9 cellular contexts compared by ENCODE assay signal in the genomic region with DNA sequence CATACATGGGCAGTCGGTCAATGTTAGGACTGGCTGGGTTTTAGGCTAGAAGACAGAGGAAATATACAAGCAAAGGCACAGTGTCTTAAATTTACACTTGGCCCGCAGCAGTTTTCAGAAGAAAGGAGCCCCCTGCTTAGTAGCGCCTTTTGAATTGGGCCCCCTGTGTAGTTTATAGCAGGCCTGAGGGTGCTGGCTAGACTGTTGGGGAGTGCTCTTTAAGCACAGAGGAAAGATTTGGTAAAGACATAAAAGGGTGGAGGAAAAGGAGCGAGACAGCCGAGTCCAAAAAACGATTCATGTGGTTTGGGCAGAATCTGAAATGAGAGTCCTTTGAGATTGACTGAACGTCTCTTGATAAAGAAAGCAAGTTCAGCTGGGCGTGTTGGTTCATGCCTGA. TPM values are rescaled to one million over a fixed set of nuclear protein-coding genes. Genes with fewer than 3 reads are reported as not detected.
DNase-seq lines count a peak whose midpoint lies in the region; ATAC-seq and TF ChIP-seq lines count a peak whose summit lies in the region.
"Had no signal": no experiment of that assay in that cellular context is flagged by ENCODE, and none has a peak within 500 bp of the region (broad histone marks: within the 10 kb centered on the region; RNA-seq: fewer than 3 reads in every experiment).

No MANE protein-coding gene starts in this region.

- no peak for ATAC-seq in activated CD4-positive, alpha-beta T cell treated with anti-CD3 and anti-CD28 coated beads for 36 hours
- ATAC-seq in activated naive CD8-positive, alpha-beta T cell treated with anti-CD3 and anti-CD28 coated beads, Interleukin-2, amount 50 U/mL, for 24 hours: peak; percentile 18
- no peak for ATAC-seq in stimulated activated naive B cell treated with anti-CD40 and anti-IgM and Interleukin-4, amounts not matched to agents 10 μg/mL and 1 μg/mL and 100 μg/mL, for 72 hours (replicated peaks)
- no peak for ATAC-seq in HG02642 (IDR thresholded peaks at IDR 0.05; ENCODE audit: poor library complexity, unreplicated experiment)
- no peak for ATAC-seq in left lobe of liver

- CTCF ChIA-PET in activated CD4-positive, alpha-beta T cell treated with anti-CD3 and anti-CD28 coated beads for 36 hours (lab: Charles Lee): interaction anchor here (0.6 to 2.2 kb wide), 15 partner anchors 14 to 395 kb away, joined by 3 to 18 read pairs (median 7); a partner anchor contains a TSS
- CTCF ChIA-PET in CD8-positive, alpha-beta memory T cell (lab: Charles Lee): interaction anchor here (0.7 to 2.7 kb wide), 17 partner anchors 16 to 393 kb away, joined by 3 to 18 read pairs (median 4); a partner anchor contains a TSS

- H3K4me3 ChIP-seq in OCI-LY1 (ENCODE audit: low read depth, low read length, poor library complexity, severe bottlenecking): peak overlapping the region; percentile 22
- H3K4me3 ChIP-seq in CD8-positive, alpha-beta memory T cell (ENCODE audit: low read length): no peak overlapping the region
- H3K4me3 ChIP-seq: left lung had no signal

- no peaks in the 10 kb centered on the region for H3K9me3 Mint-ChIP-seq in activated CD4-positive, alpha-beta T cell treated with anti-CD3 and anti-CD28 coated beads for 36 hours (ENCODE audit: low read depth)
- H3K9me3 Mint-ChIP-seq in activated naive CD8-positive, alpha-beta T cell treated with anti-CD3 and anti-CD28 coated beads, Interleukin-2, amount 50 U/mL, for 24 hours: no peaks in the 10 kb centered on the region
- H3K9me3 Mint-ChIP-seq in stimulated activated naive B cell treated with anti-CD40 and anti-IgM and Interleukin-4, amounts not matched to agents 10 μg/mL and 1 μg/mL and 100 μg/mL, for 72 hours: no peaks in the 10 kb centered on the region
- H3K9me3 Mint-ChIP-seq in CD8-positive, alpha-beta memory T cell: no peaks in the 10 kb centered on the region

- no peaks in the 10 kb centered on the region for H4K20me1 ChIP-seq in OCI-LY1 (ENCODE audit: insufficient read depth, low read length)

- peaks cover 14% of the 10 kb centered on the region; the same call in 1 of the 2 replicates for H3F3A ChIP-seq in OCI-LY1 (ENCODE audit: insufficient read depth, low read length)

- peaks cover 48% of the 10 kb centered on the region for H3K4me1 ChIP-seq in OCI-LY1 (ENCODE audit: insufficient read depth, low read length, severe bottlenecking)
- H3K4me1 ChIP-seq in CD8-positive, alpha-beta memory T cell (ENCODE audit: insufficient read depth, low read length): peaks cover 45% of the 10 kb centered on the region

- TF ChIP-seq CTCF in OCI-LY1 (IDR thresholded peaks at IDR 0.05; ENCODE audit: low read length): no peak

- H3K9ac ChIP-seq in OCI-LY1 (ENCODE audit: low read length): peak overlapping the region; percentile 55; the same call in 1 of the 2 replicates

- peak; percentile 20 for DNase-seq in activated CD4-positive, alpha-beta T cell treated with anti-CD3 and anti-CD28 coated beads for 36 hours
- DNase-seq in activated CD4-positive, alpha-beta T cell treated with anti-CD3 and anti-CD28 coated beads, Interleukin-2, amount 50 U/mL, for 1 hour: no peak
- DNase-seq in activated naive CD8-positive, alpha-beta T cell treated with anti-CD3 and anti-CD28 coated beads, Interleukin-2, amount 50 U/mL, for 24 hours: no peak
- DNase-seq in stimulated activated naive B cell treated with anti-CD40 and anti-IgM and Interleukin-4, amounts not matched to agents 10 μg/mL and 1 μg/mL and 100 μg/mL, for 72 hours: no peak
- DNase-seq in CD8-positive, alpha-beta memory T cell: no peak
- DNase-seq in left lobe of liver (ENCODE audit: low spot score): no peak

- H3K4me3 Mint-ChIP-seq in activated CD4-positive, alpha-beta T cell treated with anti-CD3 and anti-CD28 coated beads for 36 hours: peak overlapping the region; percentile 46
- H3K4me3 Mint-ChIP-seq in activated naive CD8-positive, alpha-beta T cell treated with anti-CD3 and anti-CD28 coated beads, Interleukin-2, amount 50 U/mL, for 24 hours: peak overlapping the region; percentile 54
- peak overlapping the region; percentile 78 to 83 for H3K4me3 Mint-ChIP-seq in stimulated activated naive B cell treated with anti-CD40 and anti-IgM and Interleukin-4, amounts not matched to agents 10 μg/mL and 1 μg/mL and 100 μg/mL, for 72 hours
- peak overlapping the region in 3 of 7 donors; percentile 68 to 82 (median 73) for H3K4me3 Mint-ChIP-seq in CD8-positive, alpha-beta memory T cell

- no peak overlapping the region for H2AFZ ChIP-seq in OCI-LY1 (ENCODE audit: low read length)

- H3K4me1 Mint-ChIP-seq in activated CD4-positive, alpha-beta T cell treated with anti-CD3 and anti-CD28 coated beads for 36 hours: peaks cover 64% of the 10 kb centered on the region
- H3K4me1 Mint-ChIP-seq in activated naive CD8-positive, alpha-beta T cell treated with anti-CD3 and anti-CD28 coated beads, Interleukin-2, amount 50 U/mL, for 24 hours: peaks cover 64% of the 10 kb centered on the region
- H3K4me1 Mint-ChIP-seq in stimulated activated naive B cell treated with anti-CD40 and anti-IgM and Interleukin-4, amounts not matched to agents 10 μg/mL and 1 μg/mL and 100 μg/mL, for 72 hours: peaks cover 55 to 79% of the 10 kb centered on the region in 2 donors
- peaks cover 37 to 42% (median 41%) of the 10 kb centered on the region in 3 donors for H3K4me1 Mint-ChIP-seq in CD8-positive, alpha-beta memory T cell

- no peaks in the 10 kb centered on the region; the same call in 1 of the 2 replicates for H3K9me3 ChIP-seq in OCI-LY1 (ENCODE audit: low read length)
- no peaks in the 10 kb centered on the region for H3K9me3 ChIP-seq in CD8-positive, alpha-beta memory T cell (ENCODE audit: low read length)
- H3K9me3 ChIP-seq: left lung had no signal

- POLR2A ChIA-PET in activated CD4-positive, alpha-beta T cell treated with anti-CD3 and anti-CD28 coated beads for 36 hours (lab: Charles Lee): interaction anchor here (1.1 to 1.9 kb wide), 3 partner anchors 100 to 104 kb away, joined by 5 to 25 read pairs (median 5); a partner anchor contains a TSS
- POLR2A ChIA-PET in CD8-positive, alpha-beta memory T cell (lab: Charles Lee): no interaction called here

- peak overlapping the region; percentile 63 for H3K4me2 ChIP-seq in OCI-LY1 (ENCODE audit: low read length)

- no peaks in the 10 kb centered on the region for H3K79me2 ChIP-seq in OCI-LY1 (ENCODE audit: insufficient read depth, low read length)

- peaks cover 5% of the 10 kb centered on the region for H3K27me3 Mint-ChIP-seq in activated CD4-positive, alpha-beta T cell treated with anti-CD3 and anti-CD28 coated beads for 36 hours
- peaks cover 11% of the 10 kb centered on the region for H3K27me3 Mint-ChIP-seq in activated naive CD8-positive, alpha-beta T cell treated with anti-CD3 and anti-CD28 coated beads, Interleukin-2, amount 50 U/mL, for 24 hours
- no peaks in the 10 kb centered on the region for H3K27me3 Mint-ChIP-seq in stimulated activated naive B cell treated with anti-CD40 and anti-IgM and Interleukin-4, amounts not matched to agents 10 μg/mL and 1 μg/mL and 100 μg/mL, for 72 hours
- H3K27me3 Mint-ChIP-seq in CD8-positive, alpha-beta memory T cell: peaks cover 32 to 44% of the 10 kb centered on the region in 2 donors

- H3K36me3 ChIP-seq in OCI-LY1 (ENCODE audit: insufficient read depth, low read length): peaks cover 29% of the 10 kb centered on the region
- H3K36me3 ChIP-seq in CD8-positive, alpha-beta memory T cell (ENCODE audit: insufficient read depth, low read length): no peaks in the 10 kb centered on the region
- H3K36me3 ChIP-seq: left lung had no signal

- intact Hi-C loops in activated CD4-positive, alpha-beta T cell treated with anti-CD3 and anti-CD28 coated beads for 36 hours (cut with DNase I, micrococcal nuclease): loop anchor here (1.0 to 5.0 kb wide), 11 partner anchors 11 to 399 kb away; a partner anchor contains a TSS

- peak overlapping the region; percentile 95 for H3K27ac Mint-ChIP-seq in activated CD4-positive, alpha-beta T cell treated with anti-CD3 and anti-CD28 coated beads for 36 hours
- peak overlapping the region; percentile 89 for H3K27ac Mint-ChIP-seq in activated naive CD8-positive, alpha-beta T cell treated with anti-CD3 and anti-CD28 coated beads, Interleukin-2, amount 50 U/mL, for 24 hours
- peak overlapping the region; percentile 98 for H3K27ac Mint-ChIP-seq in stimulated activated naive B cell treated with anti-CD40 and anti-IgM and Interleukin-4, amounts not matched to agents 10 μg/mL and 1 μg/mL and 100 μg/mL, for 72 hours
- peak overlapping the region in 4 of 8 donors; percentile 2 to 91 (median 58) for H3K27ac Mint-ChIP-seq in CD8-positive, alpha-beta memory T cell

- peaks cover 30% of the 10 kb centered on the region for H3K36me3 Mint-ChIP-seq in activated CD4-positive, alpha-beta T cell treated with anti-CD3 and anti-CD28 coated beads for 36 hours (ENCODE audit: low read depth)
- peaks cover 17% of the 10 kb centered on the region for H3K36me3 Mint-ChIP-seq in activated naive CD8-positive, alpha-beta T cell treated with anti-CD3 and anti-CD28 coated beads, Interleukin-2, amount 50 U/mL, for 24 hours (ENCODE audit: low read depth)
- H3K36me3 Mint-ChIP-seq in stimulated activated naive B cell treated with anti-CD40 and anti-IgM and Interleukin-4, amounts not matched to agents 10 μg/mL and 1 μg/mL and 100 μg/mL, for 72 hours: peaks cover 21 to 27% of the 10 kb centered on the region in 2 donors
- H3K36me3 Mint-ChIP-seq in CD8-positive, alpha-beta memory T cell: no peaks in the 10 kb centered on the region

- peak overlapping the region; percentile 86 for H3K27ac ChIP-seq in OCI-LY1 (ENCODE audit: low read depth, low read length, poor library complexity, severe bottlenecking)
- no peak overlapping the region for H3K27ac ChIP-seq in CD8-positive, alpha-beta memory T cell (ENCODE audit: low read depth, low read length)

- H3K27me3 ChIP-seq in OCI-LY1 (ENCODE audit: insufficient read depth, low read length): no peaks in the 10 kb centered on the region; the same call in 1 of the 2 replicates
- peaks cover 9% of the 10 kb centered on the region for H3K27me3 ChIP-seq in CD8-positive, alpha-beta memory T cell (ENCODE audit: insufficient read depth, low read length, poor library complexity, severe bottlenecking)

- H3K9me2 ChIP-seq in OCI-LY1 (ENCODE audit: low read depth, low read length): no peaks in the 10 kb centered on the region

RNA-seq across cellular contexts. Expression of a gene that starts 10.6 kb away (rescaled TPM):
- 10 to 100 TPM; 56.0 to 69.8 TPM for total RNA-seq in activated CD4-positive, alpha-beta T cell treated with anti-CD3 and anti-CD28 coated beads for 36 hours
- total RNA-seq in CD8-positive, alpha-beta memory T cell: 10 to 100 TPM; 37.0 to 38.3 TPM
- polyA plus RNA-seq in CD8-positive, alpha-beta memory T cell: 1.1 TPM
- 0.70 TPM for total RNA-seq in left lobe of liver

Comparison
In these comparisons a context has a peak if more than half of its experiments do, and no peak if none do; other contexts are left out.
1. RNA of a gene that starts 10.6 kb away (total RNA-seq): 56.0 to 69.8 TPM in activated CD4-positive, alpha-beta T cell treated with anti-CD3 and anti-CD28 coated beads for 36 hours and 37.0 to 38.3 TPM in CD8-positive, alpha-beta memory T cell; 0.70 TPM in left lobe of liver (single experiment); every median in the first group is over 10 times any median in the second.